23 cellular contexts compared by ENCODE assay signal in the genomic region with DNA sequence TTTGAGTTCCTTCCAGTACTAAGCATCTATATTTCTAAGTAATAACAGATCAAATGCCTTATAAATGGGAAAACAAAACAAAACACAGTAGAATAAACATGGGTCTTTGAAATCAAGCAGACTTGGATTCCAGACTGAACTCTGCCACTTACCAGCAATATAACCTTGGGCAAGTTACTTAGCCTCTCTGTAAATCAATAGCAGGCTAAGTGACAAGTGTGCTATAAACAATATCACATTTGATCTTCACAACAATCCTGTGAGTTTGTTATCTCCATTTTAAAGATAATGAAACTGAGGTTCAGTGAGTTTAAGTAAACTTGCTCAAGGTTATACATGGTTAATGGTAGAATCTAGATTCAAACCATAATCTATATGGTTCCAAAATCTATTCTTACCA.
A peak's percentile ranks its signal among the peaks of the same experiment; 100 is the strongest.
DNase-seq lines count a peak whose midpoint lies in the region; ATAC-seq, FAIRE-seq and TF ChIP-seq lines count a peak whose summit lies in the region.
"Had no signal": no experiment of that assay in that cellular context is flagged by ENCODE, and none has a peak within 500 bp of the region (broad histone marks: within the 10 kb centered on the region; RNA-seq: fewer than 3 reads in every experiment).

No MANE protein-coding gene starts in this region.

- H3K4me1 ChIP-seq in HepG2 (ENCODE audit: insufficient read depth, low read length) (peaks cover 24% of the 10 kb centered on the region), right lobe of liver (no peaks in the 10 kb centered on the region), pancreas (no peaks in the 10 kb centered on the region)
- H3K4me1 ChIP-seq: A549; BE2C; BLaER1 treated with 17β-estradiol and CSF1 and Interleukin-3, amounts not matched to agents 10 nM and 100 nM; HAP-1 had no signal

- no peak for TF ChIP-seq EP300 in HepG2 (IDR thresholded peaks at IDR 0.05; ENCODE audit: low read depth in 2 of 2, low read length in 2 of 2)
- TF ChIP-seq EP300 in HepG2 (CRISPR knock-in tag; IDR thresholded peaks at IDR 0.05; ENCODE audit: borderline replicate concordance): no peak

- no peak overlapping the region for H3K4me3 ChIP-seq in HepG2 (replicated peaks in 1 of 3; ENCODE audit: insufficient read depth in 1 of 3, low read depth in 2 of 3, low read length in 3 of 3)
- H3K4me3 ChIP-seq in right lobe of liver: no peak overlapping the region
- no peak overlapping the region for H3K4me3 ChIP-seq in pancreas
- H3K4me3 ChIP-seq: A549; BLaER1 treated with 17β-estradiol and CSF1 and Interleukin-3, amounts not matched to agents 10 nM and 100 nM; GM12878; GM23338; HAP-1 had no signal

- intact Hi-C loops in HepG2 (cut with micrococcal nuclease; ENCODE audit: unreplicated experiment) (no loop called here), right lobe of liver (cut with DNase I) (no loop called here), pancreas (cut with DNase I) (no loop called here)

- no peaks in the 10 kb centered on the region for H3K27me3 ChIP-seq in HepG2 (ENCODE audit: control insufficient read depth in 1 of 2, insufficient read depth in 2 of 2, low read length in 2 of 2)
- no peaks in the 10 kb centered on the region for H3K27me3 ChIP-seq in right lobe of liver
- H3K27me3 ChIP-seq in pancreas: peaks cover 0 to 41% (median 0%) of the 10 kb centered on the region in 4 donors
- H3K27me3 ChIP-seq: BE2C had no signal

- CTCF ChIA-PET in HepG2 (lab: Yijun Ruan, JAX; ENCODE audit: low intra/inter-chr PET ratio, low total read pairs): no interaction called here

- H3K4me2 ChIP-seq in HepG2 (ENCODE audit: low read depth, low read length): no peak overlapping the region
- H3K4me2 ChIP-seq: A549; BLaER1 treated with 17β-estradiol and CSF1 and Interleukin-3, amounts not matched to agents 10 nM and 100 nM; GM23338 had no signal

- H3K9me3 ChIP-seq in HepG2 (ENCODE audit: low read length): no peaks in the 10 kb centered on the region
- H3K9me3 ChIP-seq in right lobe of liver: no peaks in the 10 kb centered on the region
- H3K9me3 ChIP-seq in pancreas: no peaks in the 10 kb centered on the region
- H3K9me3 ChIP-seq: A549; BE2C; BLaER1 treated with 17β-estradiol and CSF1 and Interleukin-3, amounts not matched to agents 10 nM and 100 nM; HAP-1 had no signal

- TF ChIP-seq POLR2A in HepG2 (IDR thresholded peaks at IDR 0.05; ENCODE audit: insufficient read depth in 1 of 2, low read depth in 2 of 2, low read length in 2 of 2) (no peak), right lobe of liver (IDR thresholded peaks at IDR 0.05) (no peak), H54 (IDR thresholded peaks at IDR 0.05; ENCODE audit: low read depth, low read length) (no peak)

- FAIRE-seq in HepG2 (lab: Jason Lieb, UNC) (peak; percentile 36), colon (lab: Jason Lieb, UNC) (peak; percentile 84), pancreas (lab: Jason Lieb, UNC) (peak; percentile 71), H54 (lab: Jason Lieb, UNC) (no peak)
- FAIRE-seq: D721Med, GM12878 had no signal

- peaks cover 30% of the 10 kb centered on the region for H3K79me2 ChIP-seq in HepG2 (ENCODE audit: insufficient read depth, low read length)

- H3K9ac ChIP-seq in HepG2 (ENCODE audit: insufficient read depth, low read depth, low read length): no peak overlapping the region
- H3K9ac ChIP-seq: BLaER1 treated with 17β-estradiol and CSF1 and Interleukin-3, amounts not matched to agents 10 nM and 100 nM had no signal

- TF ChIP-seq RAD21 in HepG2 (CRISPR knock-in tag; IDR thresholded peaks at IDR 0.05): no peak

- no peak for DNase-seq in HepG2 (ENCODE audit: low spot score)
- DNase-seq in right lobe of liver: no peak
- no peak for DNase-seq in pancreas
- DNase-seq in mesenteric fat pad (ENCODE audit: low spot score): no peak
- DNase-seq in HCEC 1CT: no peak
- no peak for DNase-seq in H54 (ENCODE audit: insufficient read length, low spot score)
- DNase-seq: ACHN; AML-193; BE2C; CD4-positive, alpha-beta T cell; CD8-positive, alpha-beta memory T cell; DMS 273 treated with DMSO at 0.1 percent for 48 hours; DMS79; EL; GDM1 had no signal

- peaks cover 5 to 32% of the 10 kb centered on the region in 2 experiments for H3K36me3 ChIP-seq in HepG2 (replicated peaks in 1 of 2; ENCODE audit: control insufficient read depth in 1 of 2, insufficient read depth in 2 of 2, low read length in 2 of 2)
- no peaks in the 10 kb centered on the region for H3K36me3 ChIP-seq in right lobe of liver
- no peaks in the 10 kb centered on the region for H3K36me3 ChIP-seq in pancreas
- H3K36me3 ChIP-seq: BE2C; BLaER1 treated with 17β-estradiol and CSF1 and Interleukin-3, amounts not matched to agents 10 nM and 100 nM had no signal

- no TSS peak for BruUV-seq in HepG2 (replicated peaks; lab: Mats Ljungman, UMichigan)

- POLR2A ChIA-PET in HepG2 (lab: Yijun Ruan, JAX): no interaction called here

- H4K20me1 ChIP-seq in HepG2 (ENCODE audit: insufficient read depth, low read length): peaks cover 65% of the 10 kb centered on the region

- no peak overlapping the region for H3K27ac ChIP-seq in HepG2 (ENCODE audit: extremely low read length, insufficient read depth, low read length)
- H3K27ac ChIP-seq in right lobe of liver: no peak overlapping the region
- H3K27ac ChIP-seq in pancreas: no peak overlapping the region
- H3K27ac ChIP-seq: 22Rv1; A549; BLaER1 treated with 17β-estradiol and CSF1 and Interleukin-3, amounts not matched to agents 10 nM and 100 nM had no signal

- in situ Hi-C loops in HepG2 (cut with HindIII; ENCODE audit: extremely low pct_ligation_motif_present, low pct_unique_long_range_greater_than_20kb): no loop called here

- ATAC-seq in HepG2 (no peak), right lobe of liver (no peak), pancreas (no peak)
- ATAC-seq: A549, GM12878, GM23338 had no signal

- no peak overlapping the region for H2AFZ ChIP-seq in HepG2 (ENCODE audit: low read length)
- H2AFZ ChIP-seq: GM23338 had no signal

- no peak for TF ChIP-seq CTCF in HepG2 (CRISPR knock-in tag; IDR thresholded peaks at IDR 0.05)
- TF ChIP-seq CTCF in right lobe of liver (IDR thresholded peaks at IDR 0.05): no peak
- TF ChIP-seq CTCF in pancreas (IDR thresholded peaks at IDR 0.05): no peak

TF ChIP-seq in HepG2, 621 proteins besides CTCF, POLR2A, EP300 and RAD21 (continues in another document):
- no peak for TF ChIP-seq GATAD2A (CRISPR knock-in tag; IDR thresholded peaks at IDR 0.05)
- no peak for TF ChIP-seq HMGXB3 (CRISPR knock-in tag; IDR thresholded peaks at IDR 0.05; ENCODE audit: borderline replicate concordance)
- no peak for TF ChIP-seq KDM5B (CRISPR knock-in tag; IDR thresholded peaks at IDR 0.05; ENCODE audit: borderline replicate concordance)
- no peak for TF ChIP-seq SP4 (CRISPR knock-in tag; IDR thresholded peaks at IDR 0.05)
- TF ChIP-seq NBN (conservative IDR thresholded peaks at IDR 0.05): no peak
- TF ChIP-seq, protein P1, sequence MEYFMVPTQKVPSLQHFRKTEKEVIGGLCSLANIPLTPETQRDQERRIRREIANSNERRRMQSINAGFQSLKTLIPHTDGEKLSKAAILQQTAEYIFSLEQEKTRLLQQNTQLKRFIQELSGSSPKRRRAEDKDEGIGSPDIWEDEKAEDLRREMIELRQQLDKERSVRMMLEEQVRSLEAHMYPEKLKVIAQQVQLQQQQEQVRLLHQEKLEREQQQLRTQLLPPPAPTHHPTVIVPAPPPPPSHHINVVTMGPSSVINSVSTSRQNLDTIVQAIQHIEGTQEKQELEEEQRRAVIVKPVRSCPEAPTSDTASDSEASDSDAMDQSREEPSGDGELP (IDR thresholded peaks at IDR 0.05; ENCODE audit: borderline replicate concordance, low read depth): no peak
- TF ChIP-seq RBFOX2 (IDR thresholded peaks at IDR 0.05; ENCODE audit: low read depth, low read length): no peak
- no peak for TF ChIP-seq MED13 (CRISPR knock-in tag; IDR thresholded peaks at IDR 0.05)
- no peak for TF ChIP-seq ZFP1 (CRISPR knock-in tag; IDR thresholded peaks at IDR 0.05)
- no peak for TF ChIP-seq BORCS8-MEF2B (CRISPR knock-in tag; IDR thresholded peaks at IDR 0.05)
- no peak for TF ChIP-seq KDM2A (CRISPR knock-in tag; IDR thresholded peaks at IDR 0.05; ENCODE audit: borderline replicate concordance, low read depth)
- TF ChIP-seq ZNF678 (CRISPR knock-in tag; IDR thresholded peaks at IDR 0.05): no peak
- no peak for TF ChIP-seq PCBP2 (optimal IDR thresholded peaks at IDR 0.05; ENCODE audit: low read depth, low read length, poor library complexity, severe bottlenecking)
- no peak for TF ChIP-seq ZNF326 (CRISPR knock-in tag; IDR thresholded peaks at IDR 0.05; ENCODE audit: borderline replicate concordance)
